14 cellular contexts compared by ENCODE assay signal in genomic region chr17:82270651-82271050, GRCh38. TPM values are rescaled to one million over a fixed set of nuclear protein-coding genes. Genes with fewer than 3 reads are reported as not detected.
A peak's percentile ranks its signal among the peaks of the same experiment; 100 is the strongest.
DNase-seq lines count a peak whose midpoint lies in the region; ATAC-seq and TF ChIP-seq lines count a peak whose summit lies in the region.
"Had no signal": no experiment of that assay in that cellular context is flagged by ENCODE, and none has a peak within 500 bp of the region (broad histone marks: within the 10 kb centered on the region; RNA-seq: fewer than 3 reads in every experiment).

No MANE protein-coding gene starts in this region.

- peaks cover 62% of the 10 kb centered on the region for H3K36me3 Mint-ChIP-seq in activated CD8-positive, alpha-beta T cell treated with anti-CD3 and anti-CD28 coated beads for 36 hours (ENCODE audit: low read depth)
- H3K36me3 Mint-ChIP-seq in activated CD8-positive, alpha-beta T cell treated with anti-CD3 and anti-CD28 coated beads, Interleukin-2, amount 10 ng/mL, durations not matched to agents 7 days and 5 days (ENCODE audit: low read depth) = peaks cover 58% of the 10 kb centered on the region
- H3K36me3 Mint-ChIP-seq in WTC11 = peaks cover 46% of the 10 kb centered on the region

- no peak for ATAC-seq in activated CD8-positive, alpha-beta T cell treated with anti-CD3 and anti-CD28 coated beads for 36 hours
- no peak for ATAC-seq in activated CD8-positive, alpha-beta T cell treated with anti-CD3 and anti-CD28 coated beads, Interleukin-2, amount 10 ng/mL, durations not matched to agents 7 days and 5 days
- ATAC-seq in WTC11 = no peak
- no peak for ATAC-seq in GM19467 (IDR thresholded peaks at IDR 0.05; ENCODE audit: unreplicated experiment)
- ATAC-seq: HCT116 had no signal

- POLR2A ChIA-PET in activated CD8-positive, alpha-beta T cell treated with anti-CD3 and anti-CD28 coated beads for 36 hours (lab: Charles Lee) = interaction anchor here (1.0 to 1.5 kb wide), 4 partner anchors 21 to 44 kb away, joined by 3 to 5 read pairs (median 4); no protein-coding TSS in a partner anchor
- POLR2A ChIA-PET in activated CD8-positive, alpha-beta T cell treated with anti-CD3 and anti-CD28 coated beads, Interleukin-2, amount 10 ng/mL, durations not matched to agents 7 days and 5 days (lab: Charles Lee) = interaction anchor here (1.0 kb wide), 1 partner anchor 26 kb away, joined by 3 read pairs; no protein-coding TSS in a partner anchor
- POLR2A ChIA-PET in WTC11 (lab: Charles Lee) = no interaction called here

- no peaks in the 10 kb centered on the region for H3K9me3 ChIP-seq in smooth muscle cell (replicated peaks; ENCODE audit: low read depth)

- H3K4me3 ChIP-seq in fibroblast of villous mesenchyme (ENCODE audit: low read depth, low read length) (peak overlapping the region; percentile 17), smooth muscle cell (no peak overlapping the region)

- peak overlapping the region; percentile 75 for H3K27ac Mint-ChIP-seq in activated CD8-positive, alpha-beta T cell treated with anti-CD3 and anti-CD28 coated beads for 36 hours
- no peak overlapping the region for H3K27ac Mint-ChIP-seq in activated CD8-positive, alpha-beta T cell treated with anti-CD3 and anti-CD28 coated beads, Interleukin-2, amount 10 ng/mL, durations not matched to agents 7 days and 5 days
- peak overlapping the region; percentile 83 for H3K27ac Mint-ChIP-seq in WTC11

- no peak overlapping the region for H3K9ac ChIP-seq in smooth muscle cell (ENCODE audit: low read depth)

- peaks cover 13% of the 10 kb centered on the region for H3K4me1 ChIP-seq in smooth muscle cell (ENCODE audit: low read depth)

- H3F3A ChIP-seq in smooth muscle cell (ENCODE audit: low read depth) = peaks cover 14% of the 10 kb centered on the region

- peak overlapping the region; percentile 5 for H3K27ac ChIP-seq in smooth muscle cell (ENCODE audit: low read depth)

- intact Hi-C loops in activated CD8-positive, alpha-beta T cell treated with anti-CD3 and anti-CD28 coated beads for 36 hours (cut with micrococcal nuclease) = no loop called here

- no peak for DNase-seq in activated CD8-positive, alpha-beta T cell treated with anti-CD3 and anti-CD28 coated beads for 36 hours
- DNase-seq in activated CD8-positive, alpha-beta T cell treated with anti-CD3 and anti-CD28 coated beads, Interleukin-2, amount 10 ng/mL, durations not matched to agents 7 days and 5 days = no peak
- DNase-seq in WTC11 (ENCODE audit: low spot score) (no peak), fibroblast of villous mesenchyme (ENCODE audit: low read depth) (no peak), smooth muscle cell (lab: John Stamatoyannopoulos, UW; ENCODE audit: unreplicated experiment) (no peak), NCI-H1048 (lab: John Stamatoyannopoulos, UW) (no peak)
- no peak for DNase-seq in stimulated activated CD4-positive, alpha-beta T cell treated with anti-CD3 and anti-CD28 coated beads, Interleukin-12 subunit alpha, Interleukin-12 subunit beta, amount 100 ng/mL, for 4 hours
- DNase-seq: activated CD8-positive, alpha-beta memory T cell treated with anti-CD3 and anti-CD28 coated beads, Interleukin-2, amount 50 U/mL, for 48 hours; NCI-H510A treated with DMSO at 0.1 percent for 48 hours had no signal

- H3K36me3 ChIP-seq in smooth muscle cell (ENCODE audit: low read depth) = no peaks in the 10 kb centered on the region

- H3K4me3 Mint-ChIP-seq in activated CD8-positive, alpha-beta T cell treated with anti-CD3 and anti-CD28 coated beads for 36 hours = peak overlapping the region; percentile 30
- no peak overlapping the region for H3K4me3 Mint-ChIP-seq in activated CD8-positive, alpha-beta T cell treated with anti-CD3 and anti-CD28 coated beads, Interleukin-2, amount 10 ng/mL, durations not matched to agents 7 days and 5 days
- peak overlapping the region; percentile 18; the same call in 1 of the 2 replicates for H3K4me3 Mint-ChIP-seq in WTC11

- H3K27me3 ChIP-seq in smooth muscle cell (ENCODE audit: low read depth) = no peaks in the 10 kb centered on the region

- no peak overlapping the region for H2AFZ ChIP-seq in smooth muscle cell (ENCODE audit: low read depth)

- TF ChIP-seq CTCF in activated CD8-positive, alpha-beta T cell treated with anti-CD3 and anti-CD28 coated beads for 36 hours (IDR thresholded peaks at IDR 0.05) = no peak
- TF ChIP-seq CTCF in WTC11 (IDR thresholded peaks at IDR 0.05) = no peak
- TF ChIP-seq CTCF in fibroblast of villous mesenchyme (IDR thresholded peaks at IDR 0.05; ENCODE audit: insufficient read depth, low read depth, low read length) = no peak
- no peak for TF ChIP-seq CTCF in smooth muscle cell (IDR thresholded peaks at IDR 0.05; ENCODE audit: borderline replicate concordance, insufficient read depth, poor library complexity, severe bottlenecking)

- no peaks in the 10 kb centered on the region for H3K9me3 Mint-ChIP-seq in activated CD8-positive, alpha-beta T cell treated with anti-CD3 and anti-CD28 coated beads for 36 hours
- H3K9me3 Mint-ChIP-seq in activated CD8-positive, alpha-beta T cell treated with anti-CD3 and anti-CD28 coated beads, Interleukin-2, amount 10 ng/mL, durations not matched to agents 7 days and 5 days (ENCODE audit: insufficient read depth) = no peaks in the 10 kb centered on the region
- no peaks in the 10 kb centered on the region for H3K9me3 Mint-ChIP-seq in WTC11

- CTCF ChIA-PET in activated CD8-positive, alpha-beta T cell treated with anti-CD3 and anti-CD28 coated beads for 36 hours (lab: Charles Lee) = interaction anchor here (1.7 kb wide), 1 partner anchor 51 kb away, joined by 5 read pairs; no protein-coding TSS in a partner anchor
- CTCF ChIA-PET in activated CD8-positive, alpha-beta T cell treated with anti-CD3 and anti-CD28 coated beads, Interleukin-2, amount 10 ng/mL, durations not matched to agents 7 days and 5 days (lab: Charles Lee) = interaction anchor here (1.1 to 1.2 kb wide), 2 partner anchors 34 to 50 kb away, joined by 3 to 5 read pairs; no protein-coding TSS in a partner anchor
- CTCF ChIA-PET in WTC11 (lab: Charles Lee) = no interaction called here

- peaks cover 67% of the 10 kb centered on the region for H3K4me1 Mint-ChIP-seq in activated CD8-positive, alpha-beta T cell treated with anti-CD3 and anti-CD28 coated beads for 36 hours (ENCODE audit: low read depth)
- peaks cover 58% of the 10 kb centered on the region for H3K4me1 Mint-ChIP-seq in activated CD8-positive, alpha-beta T cell treated with anti-CD3 and anti-CD28 coated beads, Interleukin-2, amount 10 ng/mL, durations not matched to agents 7 days and 5 days (ENCODE audit: low read depth)
- H3K4me1 Mint-ChIP-seq in WTC11 = peaks cover 50% of the 10 kb centered on the region

- H3K79me2 ChIP-seq in smooth muscle cell (ENCODE audit: low read depth) = peaks cover 77% of the 10 kb centered on the region

- no peaks in the 10 kb centered on the region for H3K27me3 Mint-ChIP-seq in activated CD8-positive, alpha-beta T cell treated with anti-CD3 and anti-CD28 coated beads for 36 hours
- H3K27me3 Mint-ChIP-seq in activated CD8-positive, alpha-beta T cell treated with anti-CD3 and anti-CD28 coated beads, Interleukin-2, amount 10 ng/mL, durations not matched to agents 7 days and 5 days (ENCODE audit: low read depth) = no peaks in the 10 kb centered on the region
- no peaks in the 10 kb centered on the region; the same call in 1 of the 2 replicates for H3K27me3 Mint-ChIP-seq in WTC11 (ENCODE audit: low read depth)

- H4K20me1 ChIP-seq in smooth muscle cell (ENCODE audit: low read depth) = peaks cover 70% of the 10 kb centered on the region

- 95% methylated on average over 12 of the region's 12 CpGs for WGBS in smooth muscle cell (ENCODE audit: low lambda C conversion rate)

- H3K4me2 ChIP-seq in smooth muscle cell = no peak overlapping the region

TF ChIP-seq in WTC11, 78 proteins besides CTCF, POLR2A, EP300 and RAD21 (continues in another document):
- TF ChIP-seq FOXK1 (CRISPR knock-in tag; IDR thresholded peaks at IDR 0.05) = no peak

RNA-seq across cellular contexts. Expression of gene CSNK1D, which starts 2.8 kb away (rescaled TPM):
- 10 to 100 TPM; 90.6 to 97.0 TPM for total RNA-seq in activated CD8-positive, alpha-beta T cell treated with anti-CD3 and anti-CD28 coated beads for 36 hours
- total RNA-seq in activated CD8-positive, alpha-beta T cell treated with anti-CD3 and anti-CD28 coated beads, Interleukin-2, amount 10 ng/mL, durations not matched to agents 7 days and 5 days = 100 to 1,000 TPM in 1 of 2 experiments, 10 to 100 TPM in 1; 99.5 to 111 TPM
- 101 to 111 TPM (median 107 TPM) in 3 replicates for total RNA-seq in WTC11 (2021)
- total RNA-seq in fibroblast of villous mesenchyme = 49.3 and 57.0 TPM in 2 replicates
- 51.6 and 75.3 TPM in 2 replicates for total RNA-seq in smooth muscle cell
- polyA plus RNA-seq in smooth muscle cell = 135 and 172 TPM in 2 replicates

RNA-seq across cellular contexts. Expression of gene SLC16A3, which starts 41.8 kb away (rescaled TPM):
- total RNA-seq in activated CD8-positive, alpha-beta T cell treated with anti-CD3 and anti-CD28 coated beads for 36 hours = 100 to 1,000 TPM; 183 to 193 TPM
- total RNA-seq in activated CD8-positive, alpha-beta T cell treated with anti-CD3 and anti-CD28 coated beads, Interleukin-2, amount 10 ng/mL, durations not matched to agents 7 days and 5 days = 100 to 1,000 TPM; 257 to 264 TPM
- total RNA-seq in WTC11 (2021) (28.7 to 65.3 TPM (median 58.5 TPM) in 3 replicates), fibroblast of villous mesenchyme (131 and 174 TPM in 2 replicates), smooth muscle cell (151 and 180 TPM in 2 replicates)
- 83.3 and 96.1 TPM in 2 replicates for polyA plus RNA-seq in smooth muscle cell

RNA-seq across cellular contexts. Expression of gene CD7, which starts 46.8 kb away (rescaled TPM):
- total RNA-seq in activated CD8-positive, alpha-beta T cell treated with anti-CD3 and anti-CD28 coated beads for 36 hours = 100 to 1,000 TPM; 289 to 292 TPM
- total RNA-seq in activated CD8-positive, alpha-beta T cell treated with anti-CD3 and anti-CD28 coated beads, Interleukin-2, amount 10 ng/mL, durations not matched to agents 7 days and 5 days = 100 to 1,000 TPM; 334 to 355 TPM
- total RNA-seq in WTC11 (2021) (0.74 to 1.3 TPM (median 0.92 TPM) in 3 replicates), fibroblast of villous mesenchyme (not detected in 2 replicates), smooth muscle cell (not detected in 2 replicates)
- 0.18 and 0.79 TPM in 2 replicates for polyA plus RNA-seq in smooth muscle cell
- total RNA-seq: cerebellum, renal cortical epithelial cell, SK-MEL-5 had no signal

RNA-seq across cellular contexts. Expression of gene CCDC57, which starts 58.0 kb away (rescaled TPM):
- 10 to 100 TPM; 56.6 to 64.2 TPM for total RNA-seq in activated CD8-positive, alpha-beta T cell treated with anti-CD3 and anti-CD28 coated beads for 36 hours
- 10 to 100 TPM; 78.3 to 84.7 TPM for total RNA-seq in activated CD8-positive, alpha-beta T cell treated with anti-CD3 and anti-CD28 coated beads, Interleukin-2, amount 10 ng/mL, durations not matched to agents 7 days and 5 days
- total RNA-seq in WTC11 (2021) (15.1 to 20.0 TPM (median 16.9 TPM) in 3 replicates), fibroblast of villous mesenchyme (19.9 and 20.6 TPM in 2 replicates), smooth muscle cell (11.4 and 18.3 TPM in 2 replicates)
- 23.1 and 34.6 TPM in 2 replicates for polyA plus RNA-seq in smooth muscle cell

Comparison
In these comparisons a context has a peak if more than half of its experiments do, and no peak if none do; other contexts are left out.
1. RNA of gene CD7, which starts 46.8 kb away (total RNA-seq): 334 to 355 TPM in activated CD8-positive, alpha-beta T cell treated with anti-CD3 and anti-CD28 coated beads, Interleukin-2, amount 10 ng/mL, durations not matched to agents 7 days and 5 days and 289 to 292 TPM in activated CD8-positive, alpha-beta T cell treated with anti-CD3 and anti-CD28 coated beads for 36 hours; 0.74 to 1.3 TPM in WTC11, not detected in fibroblast of villous mesenchyme and not detected in smooth muscle cell; every median in the first group is over 100 times any median in the second.